In genomic region chr20:50870572-50871161, GRCh38 we compare ENCODE assay signal across 1 cellular context.
TF ChIP-seq lines count a peak whose summit lies in the region.

No MANE protein-coding gene starts in this region.

TF ChIP-seq in GM23338, 12 proteins besides CTCF, POLR2A, EP300 and RAD21 (continued from another document):
- TF ChIP-seq STAT1 (IDR thresholded peaks at IDR 0.05; ENCODE audit: unreplicated experiment) = no peak
- TF ChIP-seq POLR2AphosphoS5 (IDR thresholded peaks at IDR 0.05; ENCODE audit: low read depth) = peak; percentile 74
